ENCODE assay signal across 8 cellular contexts in genomic region chr7:78179827-78180226, GRCh38.
"Had no signal": no experiment of that assay in that cellular context is flagged by ENCODE, and none has a peak within 500 bp of the region (broad histone marks: within the 10 kb centered on the region; RNA-seq: fewer than 3 reads in every experiment).

No MANE protein-coding gene starts in this region.

- ATAC-seq: GM12878 had no signal

- FAIRE-seq: G401.6, GM12878, GM12891, GM12892, GM18507, GM19239 had no signal

- DNase-seq: GDM1, GF-D8 had no signal

- H3K4me3 ChIP-seq: GM12878 had no signal
